In genomic region chr12:95663525-95663924, GRCh38 we compare ENCODE assay signal across 18 cellular contexts.
DNase-seq lines count a peak whose midpoint lies in the region; ATAC-seq and TF ChIP-seq lines count a peak whose summit lies in the region.
"Had no signal": no experiment of that assay in that cellular context is flagged by ENCODE, and none has a peak within 500 bp of the region (broad histone marks: within the 10 kb centered on the region; RNA-seq: fewer than 3 reads in every experiment).

No MANE protein-coding gene starts in this region.

- H3K27ac ChIP-seq in right cardiac atrium (ENCODE audit: low read length) (no peak overlapping the region), smooth muscle cell (ENCODE audit: low read depth) (no peak overlapping the region)
- H3K27ac ChIP-seq: esophagus muscularis mucosa, SJCRH30 had no signal

- H3K9me3 ChIP-seq in right cardiac atrium (ENCODE audit: control insufficient read depth, low read length) (no peaks in the 10 kb centered on the region), smooth muscle cell (replicated peaks; ENCODE audit: low read depth) (no peaks in the 10 kb centered on the region)
- H3K9me3 ChIP-seq: BE2C, esophagus muscularis mucosa, SJCRH30 had no signal

- H3K9ac ChIP-seq in smooth muscle cell (ENCODE audit: low read depth): no peak overlapping the region

- WGBS in right cardiac atrium: 48% methylated on average over 2 of the region's 2 CpGs
- 88% methylated on average over 2 of the region's 2 CpGs for WGBS in smooth muscle cell (ENCODE audit: low lambda C conversion rate)

- no peak overlapping the region for H3K4me2 ChIP-seq in smooth muscle cell

- no peaks in the 10 kb centered on the region for H3K79me2 ChIP-seq in smooth muscle cell (ENCODE audit: low read depth)

- peaks cover 35% of the 10 kb centered on the region for H3K36me3 Mint-ChIP-seq in HFFc6 (ENCODE audit: low read depth)

- H3K27me3 ChIP-seq in right cardiac atrium (ENCODE audit: control insufficient read depth, insufficient read depth) (no peaks in the 10 kb centered on the region), smooth muscle cell (ENCODE audit: low read depth) (peaks cover 16% of the 10 kb centered on the region)
- H3K27me3 ChIP-seq: BE2C, esophagus muscularis mucosa, SJCRH30 had no signal

- H3F3A ChIP-seq in smooth muscle cell (ENCODE audit: low read depth): no peaks in the 10 kb centered on the region

- H4K20me1 ChIP-seq in smooth muscle cell (ENCODE audit: low read depth): no peaks in the 10 kb centered on the region

- H3K9me3 Mint-ChIP-seq in HFFc6: no peaks in the 10 kb centered on the region

- H3K4me1 Mint-ChIP-seq in HFFc6 (ENCODE audit: low read depth): peaks cover 12% of the 10 kb centered on the region

- ATAC-seq in right cardiac atrium (peak; percentile 57 to 81), HG03135 (IDR thresholded peaks at IDR 0.05; ENCODE audit: unreplicated experiment) (no peak), HG02571 (IDR thresholded peaks at IDR 0.05; ENCODE audit: unreplicated experiment) (no peak)
- ATAC-seq: GM12878 had no signal

- DNase-seq in HFFc6 (no peak), choroid plexus epithelial cell (ENCODE audit: low read depth) (peak; percentile 31), right cardiac atrium (no peak), smooth muscle cell (lab: John Stamatoyannopoulos, UW; ENCODE audit: unreplicated experiment) (no peak), SK-N-DZ (ENCODE audit: low spot score) (no peak)
- no peak for DNase-seq in activated CD4-positive, alpha-beta T cell treated with anti-CD3 and anti-CD28 coated beads, Interleukin-2, amount 50 U/mL, for 4 hours
- DNase-seq: activated CD4-positive, CD25-positive, alpha-beta regulatory T cell; activated gamma-delta T cell; BE2C; hippocampal formation; kidney; NCI-H1930; NCI-H510A treated with DMSO at 0.1 percent for 48 hours; SJCRH30 had no signal

- H3K27ac Mint-ChIP-seq in HFFc6: peak overlapping the region; percentile 36; the same call in 1 of the 2 replicates

- H3K4me3 Mint-ChIP-seq in HFFc6: no peak overlapping the region

- TF ChIP-seq CTCF in HFFc6 (IDR thresholded peaks at IDR 0.05) (no peak), choroid plexus epithelial cell (conservative IDR thresholded peaks at IDR 0.05; ENCODE audit: low read depth, low read length) (no peak), smooth muscle cell (IDR thresholded peaks at IDR 0.05; ENCODE audit: borderline replicate concordance, insufficient read depth, poor library complexity, severe bottlenecking) (no peak)

- peak overlapping the region; percentile 1 for H2AFZ ChIP-seq in smooth muscle cell (ENCODE audit: low read depth)

- H3K4me1 ChIP-seq in right cardiac atrium (ENCODE audit: control insufficient read depth, insufficient read depth, low read length) (no peaks in the 10 kb centered on the region), smooth muscle cell (ENCODE audit: low read depth) (no peaks in the 10 kb centered on the region)
- H3K4me1 ChIP-seq: SJCRH30 had no signal

- no peaks in the 10 kb centered on the region for H3K36me3 ChIP-seq in smooth muscle cell (ENCODE audit: low read depth)
- H3K36me3 ChIP-seq: BE2C, SJCRH30 had no signal

- intact Hi-C loops in right cardiac atrium (cut with DNase I): no loop called here

- H3K27me3 Mint-ChIP-seq in HFFc6 (ENCODE audit: insufficient read depth): no peaks in the 10 kb centered on the region

- H3K4me3 ChIP-seq in choroid plexus epithelial cell (ENCODE audit: low read depth, low read length): no peak overlapping the region
- H3K4me3 ChIP-seq in right cardiac atrium (ENCODE audit: low read length): no peak overlapping the region
- no peak overlapping the region for H3K4me3 ChIP-seq in smooth muscle cell
- H3K4me3 ChIP-seq: esophagus muscularis mucosa, GM12878, SJCRH30 had no signal

Comparison
In these comparisons a context has a peak if more than half of its experiments do, and no peak if none do; other contexts are left out.
1. ATAC-seq: peak in right cardiac atrium (2 of 2); none in HG03135 (single experiment) and HG02571 (single experiment).